Comparison of ENCODE assay signal across 16 cellular contexts in genomic region chr10:119391430-119392313, GRCh38.
DNase-seq lines count a peak whose midpoint lies in the region; ATAC-seq and TF ChIP-seq lines count a peak whose summit lies in the region.
"Had no signal": no experiment of that assay in that cellular context is flagged by ENCODE, and none has a peak within 500 bp of the region (broad histone marks: within the 10 kb centered on the region; RNA-seq: fewer than 3 reads in every experiment).

No MANE protein-coding gene starts in this region.

- no peaks in the 10 kb centered on the region for H3K9me3 ChIP-seq in CD4-positive, alpha-beta memory T cell (ENCODE audit: control insufficient read depth in 1 of 2, low read length in 2 of 2)
- H3K9me3 ChIP-seq: testis had no signal

- no peaks in the 10 kb centered on the region for H3K4me1 ChIP-seq in CD4-positive, alpha-beta memory T cell (ENCODE audit: insufficient read depth, low read length)
- H3K4me1 ChIP-seq: testis had no signal

- H3K27me3 ChIP-seq in CD4-positive, alpha-beta memory T cell (ENCODE audit: insufficient read depth, low read length): no peaks in the 10 kb centered on the region
- H3K27me3 ChIP-seq: testis had no signal

- DNase-seq in GM03348 (ENCODE audit: low spot score) (peak; percentile 73), fibroblast of the aortic adventitia (ENCODE audit: low read depth) (peak; percentile 75), COLO668 (lab: John Stamatoyannopoulos, UW; ENCODE audit: unreplicated experiment) (no peak)
- DNase-seq in CD4-positive, alpha-beta memory T cell: no peak
- DNase-seq: activated CD4-positive, alpha-beta memory T cell treated with anti-CD3 and anti-CD28 coated beads, Interleukin-2, amount 10 ng/mL, durations not matched to agents 7 days and 5 days; DND-41; NCI-H2029; NCI-H510A treated with DMSO at 0.1 percent for 48 hours; SHP77 treated with DMSO at 0.1 percent for 48 hours; small intestine; stimulated activated CD4-positive, alpha-beta T cell treated with anti-CD3 and anti-CD28 coated beads, Interleukin-4, amount 100 ng/mL, for 4 hours; stimulated activated CD8-positive, alpha-beta memory T cell treated with anti-CD3 and anti-CD28 coated beads, Interleukin-4, amount 100 ng/mL, for 48 hours; testis had no signal

- intact Hi-C loops in CD4-positive, alpha-beta memory T cell (cut with micrococcal nuclease): no loop called here

- peaks cover 15% of the 10 kb centered on the region for H3K4me1 Mint-ChIP-seq in activated T-helper 17 cell treated with anti-CD3 and anti-CD28 coated beads, Interleukin-2, amount 50 U/mL, for 72 hours
- H3K4me1 Mint-ChIP-seq in stimulated activated memory B cell treated with anti-CD40 and anti-IgM and Interleukin-4, amounts not matched to agents 10 μg/mL and 1 μg/mL and 100 μg/mL, for 72 hours: peaks cover 51% of the 10 kb centered on the region
- peaks cover 8 to 20% (median 10%) of the 10 kb centered on the region in 4 donors for H3K4me1 Mint-ChIP-seq in CD4-positive, alpha-beta memory T cell

- POLR2A ChIA-PET in CD4-positive, alpha-beta memory T cell (lab: Charles Lee; ENCODE audit: partially characterized antibody): no interaction called here

- ATAC-seq in activated T-helper 17 cell treated with anti-CD3 and anti-CD28 coated beads, Interleukin-2, amount 50 U/mL, for 72 hours (replicated peaks): no peak
- no peak for ATAC-seq in stimulated activated memory B cell treated with anti-CD40 and anti-IgM and Interleukin-4, amounts not matched to agents 10 μg/mL and 1 μg/mL and 100 μg/mL, for 72 hours
- ATAC-seq in GM18861 (IDR thresholded peaks at IDR 0.05; ENCODE audit: unreplicated experiment): no peak

- peaks cover 16% of the 10 kb centered on the region for H3K36me3 Mint-ChIP-seq in activated T-helper 17 cell treated with anti-CD3 and anti-CD28 coated beads, Interleukin-2, amount 50 U/mL, for 72 hours (ENCODE audit: low read depth)
- peaks cover 11% of the 10 kb centered on the region for H3K36me3 Mint-ChIP-seq in stimulated activated memory B cell treated with anti-CD40 and anti-IgM and Interleukin-4, amounts not matched to agents 10 μg/mL and 1 μg/mL and 100 μg/mL, for 72 hours
- H3K36me3 Mint-ChIP-seq in CD4-positive, alpha-beta memory T cell: peaks cover 8 to 11% of the 10 kb centered on the region in 2 donors

- H3K27me3 Mint-ChIP-seq in activated T-helper 17 cell treated with anti-CD3 and anti-CD28 coated beads, Interleukin-2, amount 50 U/mL, for 72 hours: no peaks in the 10 kb centered on the region
- no peaks in the 10 kb centered on the region for H3K27me3 Mint-ChIP-seq in stimulated activated memory B cell treated with anti-CD40 and anti-IgM and Interleukin-4, amounts not matched to agents 10 μg/mL and 1 μg/mL and 100 μg/mL, for 72 hours
- no peaks in the 10 kb centered on the region for H3K27me3 Mint-ChIP-seq in CD4-positive, alpha-beta memory T cell
- H3K27me3 Mint-ChIP-seq: activated CD4-positive, alpha-beta memory T cell treated with anti-CD3 and anti-CD28 coated beads, Interleukin-2, amount 10 ng/mL, durations not matched to agents 7 days and 5 days had no signal

- CTCF ChIA-PET in CD4-positive, alpha-beta memory T cell (lab: Charles Lee; ENCODE audit: partially characterized antibody): no interaction called here

- no peak for TF ChIP-seq CTCF in fibroblast of the aortic adventitia (IDR thresholded peaks at IDR 0.05; ENCODE audit: insufficient read depth, low read length)

- H3K4me3 Mint-ChIP-seq in activated T-helper 17 cell treated with anti-CD3 and anti-CD28 coated beads, Interleukin-2, amount 50 U/mL, for 72 hours: no peak overlapping the region
- no peak overlapping the region for H3K4me3 Mint-ChIP-seq in stimulated activated memory B cell treated with anti-CD40 and anti-IgM and Interleukin-4, amounts not matched to agents 10 μg/mL and 1 μg/mL and 100 μg/mL, for 72 hours
- H3K4me3 Mint-ChIP-seq in CD4-positive, alpha-beta memory T cell: no peak overlapping the region
- H3K4me3 Mint-ChIP-seq: activated CD4-positive, alpha-beta memory T cell treated with anti-CD3 and anti-CD28 coated beads, Interleukin-2, amount 10 ng/mL, durations not matched to agents 7 days and 5 days had no signal

- H3K27ac ChIP-seq in CD4-positive, alpha-beta memory T cell (ENCODE audit: low read depth, low read length): no peak overlapping the region
- H3K27ac ChIP-seq: testis had no signal

- H3K4me3 ChIP-seq in fibroblast of the aortic adventitia (ENCODE audit: low read depth, low read length): no peak overlapping the region
- no peak overlapping the region for H3K4me3 ChIP-seq in CD4-positive, alpha-beta memory T cell (ENCODE audit: low read length in 2 of 2)
- H3K4me3 ChIP-seq: testis had no signal

- H3K36me3 ChIP-seq in CD4-positive, alpha-beta memory T cell (ENCODE audit: insufficient read depth, low read length): no peaks in the 10 kb centered on the region

- peak overlapping the region; percentile 74 for H3K27ac Mint-ChIP-seq in activated T-helper 17 cell treated with anti-CD3 and anti-CD28 coated beads, Interleukin-2, amount 50 U/mL, for 72 hours
- peak overlapping the region; percentile 67 for H3K27ac Mint-ChIP-seq in stimulated activated memory B cell treated with anti-CD40 and anti-IgM and Interleukin-4, amounts not matched to agents 10 μg/mL and 1 μg/mL and 100 μg/mL, for 72 hours
- H3K27ac Mint-ChIP-seq in CD4-positive, alpha-beta memory T cell: peak overlapping the region in 1 of 7 donors; percentile 19
- H3K27ac Mint-ChIP-seq: activated CD4-positive, alpha-beta memory T cell treated with anti-CD3 and anti-CD28 coated beads, Interleukin-2, amount 10 ng/mL, durations not matched to agents 7 days and 5 days had no signal

- no peaks in the 10 kb centered on the region for H3K9me3 Mint-ChIP-seq in activated T-helper 17 cell treated with anti-CD3 and anti-CD28 coated beads, Interleukin-2, amount 50 U/mL, for 72 hours
- H3K9me3 Mint-ChIP-seq in stimulated activated memory B cell treated with anti-CD40 and anti-IgM and Interleukin-4, amounts not matched to agents 10 μg/mL and 1 μg/mL and 100 μg/mL, for 72 hours: peaks cover 6% of the 10 kb centered on the region
- no peaks in the 10 kb centered on the region for H3K9me3 Mint-ChIP-seq in CD4-positive, alpha-beta memory T cell

Comparison
In these comparisons a context has a peak if more than half of its experiments do, and no peak if none do; other contexts are left out.
1. DNase-seq: peak in GM03348 (single experiment) and fibroblast of the aortic adventitia (single experiment); none in CD4-positive, alpha-beta memory T cell (0 of 5) and COLO668 (single experiment).